13 cellular contexts compared by ENCODE assay signal in genomic region chrX:47574096-47574553, GRCh38. TPM values are rescaled to one million over a fixed set of nuclear protein-coding genes. Genes with fewer than 3 reads are reported as not detected.
DNase-seq lines count a peak whose midpoint lies in the region; ATAC-seq and TF ChIP-seq lines count a peak whose summit lies in the region.
"Had no signal": no experiment of that assay in that cellular context is flagged by ENCODE, and none has a peak within 500 bp of the region (broad histone marks: within the 10 kb centered on the region; RNA-seq: fewer than 3 reads in every experiment).

No MANE protein-coding gene starts in this region.

- peaks cover 3% of the 10 kb centered on the region for H3K36me3 Mint-ChIP-seq in chondrocyte (ENCODE audit: low read depth)

- H3K9me3 ChIP-seq in iPS-18c (ENCODE audit: control insufficient read depth, insufficient read depth, low read length) = peaks cover 24% of the 10 kb centered on the region

- H3K36me3 ChIP-seq in rectal smooth muscle tissue (ENCODE audit: control insufficient read depth, insufficient read depth, low read length) = peaks cover 4% of the 10 kb centered on the region

- no peak overlapping the region for H3K4me3 Mint-ChIP-seq in chondrocyte (ENCODE audit: unreplicated experiment)
- H3K4me3 Mint-ChIP-seq: activated B cell treated with CpG ODN at 0.5 μM for 24 hours, memory B cell had no signal

- ATAC-seq in HG02623 (IDR thresholded peaks at IDR 0.05; ENCODE audit: unreplicated experiment) (no peak), GM19324 (IDR thresholded peaks at IDR 0.05; ENCODE audit: low FRiP score, unreplicated experiment) (no peak)

- H3K27ac Mint-ChIP-seq in chondrocyte (ENCODE audit: unreplicated experiment) = peak overlapping the region; percentile 54
- H3K27ac Mint-ChIP-seq: activated B cell treated with CpG ODN at 0.5 μM for 24 hours, memory B cell had no signal

- peaks cover 4% of the 10 kb centered on the region for H3K27me3 ChIP-seq in rectal smooth muscle tissue (ENCODE audit: control insufficient read depth, insufficient read depth, low read length)

- H3K9ac ChIP-seq in rectal smooth muscle tissue (ENCODE audit: low read length) = no peak overlapping the region

- peak; percentile 46 for DNase-seq in GM20000 (ENCODE audit: low spot score)
- DNase-seq in chondrocyte (ENCODE audit: low spot score) = no peak
- DNase-seq in activated CD8-positive, alpha-beta memory T cell treated with anti-CD3 and anti-CD28 coated beads, Interleukin-2, amount 50 U/mL, for 48 hours = no peak
- no peak for DNase-seq in NCI-H510A (lab: John Stamatoyannopoulos, UW)
- DNase-seq: activated B cell treated with CpG ODN at 0.5 μM for 24 hours; effector CD4-positive, alpha-beta T cell; NCI-H2029; stimulated activated CD4-positive, alpha-beta T cell treated with anti-CD3 and anti-CD28 coated beads, Interleukin-2, amount 100 ng/mL, for 48 hours had no signal

- TF ChIP-seq CTCF in GM20000 (IDR thresholded peaks at IDR 0.05; ENCODE audit: extremely low read depth, missing control alignments) (no peak), chondrocyte (IDR thresholded peaks at IDR 0.05) (no peak)

- H3K4me1 Mint-ChIP-seq in chondrocyte (ENCODE audit: low read depth) = peaks cover 32% of the 10 kb centered on the region

- H3K4me3 ChIP-seq in iPS-18c (ENCODE audit: insufficient read depth, low read depth, low read length) (peak overlapping the region; percentile 56; the same call in 1 of the 2 replicates), rectal smooth muscle tissue (ENCODE audit: low read length) (peak overlapping the region; percentile 4)

- H3K9me3 Mint-ChIP-seq in chondrocyte (ENCODE audit: low read depth) = no peaks in the 10 kb centered on the region
- H3K9me3 Mint-ChIP-seq: activated B cell treated with CpG ODN at 0.5 μM for 24 hours, memory B cell had no signal

- H3K4me1 ChIP-seq in rectal smooth muscle tissue (ENCODE audit: control insufficient read depth, insufficient read depth, low read length) = no peaks in the 10 kb centered on the region

- H3K27me3 Mint-ChIP-seq in chondrocyte (ENCODE audit: low read depth) = no peaks in the 10 kb centered on the region

- no peak overlapping the region for H3K27ac ChIP-seq in rectal smooth muscle tissue (ENCODE audit: low read depth, low read length)

RNA-seq across cellular contexts. Expression of gene TIMP1, which starts 8.1 kb away (rescaled TPM):
- 599 to 671 TPM (median 633 TPM) in 3 replicates for total RNA-seq in chondrocyte

RNA-seq across cellular contexts. Expression of gene ARAF, which starts 13.1 kb away (rescaled TPM):
- total RNA-seq in chondrocyte = 53.6 to 67.8 TPM (median 61.9 TPM) in 3 replicates

RNA-seq across cellular contexts. Expression of gene SYN1, which starts 45.5 kb away (rescaled TPM):
- total RNA-seq in chondrocyte = 2.6 to 5.9 TPM (median 3.7 TPM) in 3 replicates
- total RNA-seq: activated B cell treated with CpG ODN at 0.5 μM for 24 hours had no signal

RNA-seq across cellular contexts. Expression of gene CFP, which starts 55.6 kb away (rescaled TPM):
- total RNA-seq in chondrocyte = 0.60 to 0.87 TPM (median 0.77 TPM) in 3 replicates
